ENCODE assay signal across 33 cellular contexts in the genomic region with DNA sequence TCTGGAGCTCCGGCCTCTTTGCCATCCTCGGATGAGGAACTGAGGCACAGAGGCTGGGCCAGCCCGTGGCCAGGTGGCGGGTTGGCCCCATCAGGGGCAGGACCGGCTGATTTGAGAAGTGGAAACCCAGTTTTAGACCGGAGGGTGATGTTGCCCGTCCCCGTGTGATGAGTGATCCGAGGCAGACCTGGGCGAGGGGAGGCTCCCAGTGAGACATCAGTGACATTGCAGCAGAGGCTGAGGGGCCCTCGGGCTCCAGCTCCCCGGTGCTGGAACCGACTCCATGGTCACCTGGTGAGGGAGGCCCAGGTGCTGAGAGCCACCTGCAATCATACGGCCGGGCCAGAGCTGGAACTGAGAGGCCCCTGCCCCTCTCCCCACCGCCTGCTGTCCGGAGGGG. TPM values are rescaled to one million over a fixed set of nuclear protein-coding genes. Genes with fewer than 3 reads are reported as not detected.
"Had no signal": no experiment of that assay in that cellular context is flagged by ENCODE, and none has a peak within 500 bp of the region (broad histone marks: within the 10 kb centered on the region; RNA-seq: fewer than 3 reads in every experiment).

No MANE protein-coding gene starts in this region.

- ATAC-seq: foreskin keratinocyte, gastrocnemius medialis had no signal

- H3K4me3 Mint-ChIP-seq: activated CD4-positive, alpha-beta memory T cell treated with anti-CD3 and anti-CD28 coated beads, Interleukin-2, amount 10 ng/mL, durations not matched to agents 7 days and 5 days; activated CD4-positive, alpha-beta T cell treated with anti-CD3 and anti-CD28 coated beads, Interleukin-2, amount 10 ng/mL, durations not matched to agents 7 days and 5 days; activated naive CD4-positive, alpha-beta T cell treated with anti-CD3 and anti-CD28 coated beads for 36 hours; activated naive CD4-positive, alpha-beta T cell treated with anti-CD3 and anti-CD28 coated beads, Interleukin-2, amount 50 U/mL, for 24 hours; activated naive CD8-positive, alpha-beta T cell treated with anti-CD3 and anti-CD28 coated beads for 36 hours; activated naive CD8-positive, alpha-beta T cell treated with anti-CD3 and anti-CD28 coated beads, Interleukin-2, amount 50 U/mL, for 24 hours; activated T-cell treated with anti-CD3 and anti-CD28 coated beads, Interleukin-2, amount 50 U/mL, for 24 hours; activated T-cell treated with anti-CD3 and anti-CD28 coated beads, Interleukin-2, amount 50 U/mL, for 72 hours; activated T-helper 17 cell treated with anti-CD3 and anti-CD28 coated beads, Interleukin-2, amount 50 U/mL, for 72 hours; central memory CD8-positive, alpha-beta T cell; dendritic cell treated with granulocyte-macrophage colony-stimulating factor and Interleukin-4, amounts not matched to agents 40 ng/mL and 50 ng/mL, for 4 days; T-helper 17 cell; T-helper 2 cell treated with Interferon-gamma antibody and Interleukin-4, amounts not matched to agents 5 μg/mL and 100 μg/mL, for 36 hours had no signal

- DNase-seq: activated CD4-positive, alpha-beta memory T cell treated with anti-CD3 and anti-CD28 coated beads, Interleukin-2, amount 10 ng/mL, durations not matched to agents 7 days and 5 days; activated CD4-positive, alpha-beta T cell treated with anti-CD3 and anti-CD28 coated beads for 1 hour; activated CD4-positive, CD25-positive, alpha-beta regulatory T cell; activated CD8-positive, alpha-beta memory T cell treated with anti-CD3 and anti-CD28 coated beads, Interleukin-2, amount 50 U/mL, for 48 hours; activated effector memory CD4-positive, alpha-beta T cell treated with Interleukin-2 at 50 U/mL for 16 hours; aorta; effector memory CD4-positive, alpha-beta T cell; erythroblast; foreskin keratinocyte; gastrocnemius medialis; glutamatergic neuron; heart left ventricle; T-helper 1 cell; T-helper 17 cell; T1000 had no signal

- H3K36me3 Mint-ChIP-seq: activated naive CD4-positive, alpha-beta T cell treated with anti-CD3 and anti-CD28 coated beads, Interleukin-2, amount 50 U/mL, for 24 hours; activated naive CD8-positive, alpha-beta T cell treated with anti-CD3 and anti-CD28 coated beads for 36 hours had no signal

- H3K9me3 ChIP-seq: adrenal gland, body of pancreas, breast epithelium, esophagus muscularis mucosa, gastrocnemius medialis, heart left ventricle had no signal

- H3K4me1 ChIP-seq: adrenal gland, body of pancreas, breast epithelium, foreskin keratinocyte, gastrocnemius medialis, heart left ventricle had no signal

- H3K9me3 Mint-ChIP-seq: activated CD4-positive, alpha-beta memory T cell treated with anti-CD3 and anti-CD28 coated beads, Interleukin-2, amount 10 ng/mL, durations not matched to agents 7 days and 5 days; activated CD4-positive, alpha-beta T cell treated with anti-CD3 and anti-CD28 coated beads, Interleukin-2, amount 10 ng/mL, durations not matched to agents 7 days and 5 days; activated naive CD4-positive, alpha-beta T cell treated with anti-CD3 and anti-CD28 coated beads for 36 hours; activated naive CD4-positive, alpha-beta T cell treated with anti-CD3 and anti-CD28 coated beads, Interleukin-2, amount 50 U/mL, for 24 hours; activated naive CD8-positive, alpha-beta T cell treated with anti-CD3 and anti-CD28 coated beads for 36 hours; activated naive CD8-positive, alpha-beta T cell treated with anti-CD3 and anti-CD28 coated beads, Interleukin-2, amount 50 U/mL, for 24 hours; activated T-cell treated with anti-CD3 and anti-CD28 coated beads, Interleukin-2, amount 50 U/mL, for 24 hours; activated T-cell treated with anti-CD3 and anti-CD28 coated beads, Interleukin-2, amount 50 U/mL, for 72 hours; activated T-helper 17 cell treated with anti-CD3 and anti-CD28 coated beads, Interleukin-2, amount 50 U/mL, for 72 hours; central memory CD8-positive, alpha-beta T cell; dendritic cell treated with granulocyte-macrophage colony-stimulating factor and Interleukin-4, amounts not matched to agents 40 ng/mL and 50 ng/mL, for 4 days; T-helper 2 cell treated with Interferon-gamma antibody and Interleukin-4, amounts not matched to agents 5 μg/mL and 100 μg/mL, for 36 hours had no signal

- H3K27me3 ChIP-seq: adrenal gland, body of pancreas, cardiac muscle cell, foreskin keratinocyte had no signal

- H3K27me3 Mint-ChIP-seq: activated CD4-positive, alpha-beta memory T cell treated with anti-CD3 and anti-CD28 coated beads, Interleukin-2, amount 10 ng/mL, durations not matched to agents 7 days and 5 days; activated CD4-positive, alpha-beta T cell treated with anti-CD3 and anti-CD28 coated beads, Interleukin-2, amount 10 ng/mL, durations not matched to agents 7 days and 5 days; activated naive CD4-positive, alpha-beta T cell treated with anti-CD3 and anti-CD28 coated beads, Interleukin-2, amount 50 U/mL, for 24 hours; activated naive CD8-positive, alpha-beta T cell treated with anti-CD3 and anti-CD28 coated beads for 36 hours; activated naive CD8-positive, alpha-beta T cell treated with anti-CD3 and anti-CD28 coated beads, Interleukin-2, amount 50 U/mL, for 24 hours; activated T-cell treated with anti-CD3 and anti-CD28 coated beads, Interleukin-2, amount 50 U/mL, for 24 hours; activated T-helper 17 cell treated with anti-CD3 and anti-CD28 coated beads, Interleukin-2, amount 50 U/mL, for 72 hours; central memory CD8-positive, alpha-beta T cell; T-helper 17 cell had no signal

- H3K4me3 ChIP-seq: adrenal gland, body of pancreas, breast epithelium, cardiac muscle cell, coronary artery, esophagus muscularis mucosa, gastrocnemius medialis, heart left ventricle had no signal

- H3K36me3 ChIP-seq: adrenal gland, breast epithelium, cardiac muscle cell, esophagus muscularis mucosa, gastrocnemius medialis, heart left ventricle had no signal

- H3K27ac Mint-ChIP-seq: activated CD4-positive, alpha-beta memory T cell treated with anti-CD3 and anti-CD28 coated beads, Interleukin-2, amount 10 ng/mL, durations not matched to agents 7 days and 5 days; activated CD4-positive, alpha-beta T cell treated with anti-CD3 and anti-CD28 coated beads, Interleukin-2, amount 10 ng/mL, durations not matched to agents 7 days and 5 days; activated naive CD4-positive, alpha-beta T cell treated with anti-CD3 and anti-CD28 coated beads for 36 hours; activated naive CD4-positive, alpha-beta T cell treated with anti-CD3 and anti-CD28 coated beads, Interleukin-2, amount 50 U/mL, for 24 hours; activated naive CD8-positive, alpha-beta T cell treated with anti-CD3 and anti-CD28 coated beads for 36 hours; activated naive CD8-positive, alpha-beta T cell treated with anti-CD3 and anti-CD28 coated beads, Interleukin-2, amount 50 U/mL, for 24 hours; activated T-cell treated with anti-CD3 and anti-CD28 coated beads, Interleukin-2, amount 50 U/mL, for 24 hours; activated T-cell treated with anti-CD3 and anti-CD28 coated beads, Interleukin-2, amount 50 U/mL, for 72 hours; activated T-helper 17 cell treated with anti-CD3 and anti-CD28 coated beads, Interleukin-2, amount 50 U/mL, for 72 hours; dendritic cell treated with granulocyte-macrophage colony-stimulating factor and Interleukin-4, amounts not matched to agents 40 ng/mL and 50 ng/mL, for 4 days; T-helper 17 cell; T-helper 2 cell treated with Interferon-gamma antibody and Interleukin-4, amounts not matched to agents 5 μg/mL and 100 μg/mL, for 36 hours had no signal

- H3K4me1 Mint-ChIP-seq: activated CD4-positive, alpha-beta memory T cell treated with anti-CD3 and anti-CD28 coated beads, Interleukin-2, amount 10 ng/mL, durations not matched to agents 7 days and 5 days; activated CD4-positive, alpha-beta T cell treated with anti-CD3 and anti-CD28 coated beads, Interleukin-2, amount 10 ng/mL, durations not matched to agents 7 days and 5 days; activated naive CD4-positive, alpha-beta T cell treated with anti-CD3 and anti-CD28 coated beads, Interleukin-2, amount 50 U/mL, for 24 hours; activated naive CD8-positive, alpha-beta T cell treated with anti-CD3 and anti-CD28 coated beads for 36 hours; activated naive CD8-positive, alpha-beta T cell treated with anti-CD3 and anti-CD28 coated beads, Interleukin-2, amount 50 U/mL, for 24 hours; activated T-helper 17 cell treated with anti-CD3 and anti-CD28 coated beads, Interleukin-2, amount 50 U/mL, for 72 hours; central memory CD8-positive, alpha-beta T cell had no signal

- H3K27ac ChIP-seq: adrenal gland, body of pancreas, breast epithelium, cardiac muscle cell, coronary artery, esophagus muscularis mucosa, foreskin keratinocyte, gastrocnemius medialis, heart left ventricle had no signal

RNA-seq across cellular contexts. Expression of a gene that starts 26.9 kb away (rescaled TPM):
- total RNA-seq: foreskin keratinocyte had no signal
- polyA plus RNA-seq: foreskin keratinocyte had no signal

RNA-seq across cellular contexts. Expression of a gene that starts 30.0 kb away (rescaled TPM):
- total RNA-seq: activated CD4-positive, alpha-beta memory T cell treated with anti-CD3 and anti-CD28 coated beads, Interleukin-2, amount 10 ng/mL, durations not matched to agents 7 days and 5 days; activated CD4-positive, alpha-beta T cell treated with anti-CD3 and anti-CD28 coated beads, Interleukin-2, amount 10 ng/mL, durations not matched to agents 7 days and 5 days; activated naive CD4-positive, alpha-beta T cell treated with anti-CD3 and anti-CD28 coated beads for 36 hours; activated naive CD8-positive, alpha-beta T cell treated with anti-CD3 and anti-CD28 coated beads for 36 hours; activated T-cell treated with anti-CD3 and anti-CD28 coated beads, Interleukin-2, amount 50 U/mL, for 72 hours; activated T-helper 17 cell treated with anti-CD3 and anti-CD28 coated beads, Interleukin-2, amount 50 U/mL, for 72 hours; body of pancreas; breast epithelium; cerebellum; esophagus muscularis mucosa; foreskin keratinocyte; gastrocnemius medialis; heart left ventricle; T-helper 17 cell had no signal
- polyA plus RNA-seq: cardiac muscle cell, foreskin keratinocyte, heart left ventricle had no signal

RNA-seq across cellular contexts. Expression of a gene that starts 53.5 kb away (rescaled TPM):
- total RNA-seq: activated CD4-positive, alpha-beta memory T cell treated with anti-CD3 and anti-CD28 coated beads, Interleukin-2, amount 10 ng/mL, durations not matched to agents 7 days and 5 days; activated CD4-positive, alpha-beta T cell treated with anti-CD3 and anti-CD28 coated beads, Interleukin-2, amount 10 ng/mL, durations not matched to agents 7 days and 5 days; activated naive CD4-positive, alpha-beta T cell treated with anti-CD3 and anti-CD28 coated beads for 36 hours; activated naive CD8-positive, alpha-beta T cell treated with anti-CD3 and anti-CD28 coated beads for 36 hours; activated T-cell treated with anti-CD3 and anti-CD28 coated beads, Interleukin-2, amount 50 U/mL, for 72 hours; activated T-helper 17 cell treated with anti-CD3 and anti-CD28 coated beads, Interleukin-2, amount 50 U/mL, for 72 hours; breast epithelium; cardiac muscle cell; cerebellum; esophagus muscularis mucosa; foreskin keratinocyte; T-helper 17 cell had no signal
- polyA plus RNA-seq: cardiac muscle cell, foreskin keratinocyte had no signal
